11 cellular contexts compared by ENCODE assay signal in genomic region chr21:41951876-41952567, GRCh38. TPM values are rescaled to one million over a fixed set of nuclear protein-coding genes. Genes with fewer than 3 reads are reported as not detected.
DNase-seq lines count a peak whose midpoint lies in the region; ATAC-seq and TF ChIP-seq lines count a peak whose summit lies in the region.
"Had no signal": no experiment of that assay in that cellular context is flagged by ENCODE, and none has a peak within 500 bp of the region (broad histone marks: within the 10 kb centered on the region; RNA-seq: fewer than 3 reads in every experiment).

No MANE protein-coding gene starts in this region.

- H3K4me1 Mint-ChIP-seq in T-helper 2 cell treated with Interferon-gamma antibody and Interleukin-4, amounts not matched to agents 5 μg/mL and 100 μg/mL, for 36 hours (ENCODE audit: low read depth) = peaks cover 6% of the 10 kb centered on the region
- peaks cover 5% of the 10 kb centered on the region for H3K4me1 Mint-ChIP-seq in activated T-helper 2 cell treated with anti-CD3 and anti-CD28 coated beads, Interferon-gamma antibody, Interleukin-2, Interleukin-4, amounts not matched to agents 10 μg/mL and 5 μg/mL and 100 μg/mL, durations not matched to agents 14 hours and 24 hours and 36 hours (ENCODE audit: low read depth)

- intact Hi-C loops in activated T-helper 2 cell treated with anti-CD3 and anti-CD28 coated beads, Interferon-gamma antibody, Interleukin-2, Interleukin-4, amounts not matched to agents 10 μg/mL and 5 μg/mL and 100 μg/mL, durations not matched to agents 14 hours and 24 hours and 36 hours (cut with micrococcal nuclease) = no loop called here
- intact Hi-C loops in left ventricle myocardium superior (cut with micrococcal nuclease) (no loop called here), stomach (cut with DNase I; ENCODE audit: low total_unique reads) (no loop called here), left lung (cut with DNase I) (no loop called here)

- no peaks in the 10 kb centered on the region for H3K36me3 ChIP-seq in stomach
- no peaks in the 10 kb centered on the region for H3K36me3 ChIP-seq in left lung

- peak overlapping the region; percentile 61 to 83 (median 80) for H3K4me3 ChIP-seq in stomach
- peak overlapping the region in 1 of 2 donors; percentile 68 for H3K4me3 ChIP-seq in left lung

- no peak for TF ChIP-seq CTCF in stomach (IDR thresholded peaks at IDR 0.05)
- TF ChIP-seq CTCF in left lung (IDR thresholded peaks at IDR 0.05) = no peak

- H3K27me3 ChIP-seq in stomach (no peaks in the 10 kb centered on the region), left lung (peaks cover 0 to 12% of the 10 kb centered on the region in 2 donors)

- TF ChIP-seq POLR2A in stomach (IDR thresholded peaks at IDR 0.05) = no peak

- peak overlapping the region; percentile 51 for H3K4me3 Mint-ChIP-seq in T-helper 2 cell treated with Interferon-gamma antibody and Interleukin-4, amounts not matched to agents 5 μg/mL and 100 μg/mL, for 36 hours
- H3K4me3 Mint-ChIP-seq in activated T-helper 2 cell treated with anti-CD3 and anti-CD28 coated beads, Interferon-gamma antibody, Interleukin-2, Interleukin-4, amounts not matched to agents 10 μg/mL and 5 μg/mL and 100 μg/mL, durations not matched to agents 14 hours and 24 hours and 36 hours (ENCODE audit: low read depth) = peak overlapping the region; percentile 43

- DNase-seq in T-helper 2 cell treated with Interferon-gamma antibody and Interleukin-4, amounts not matched to agents 5 μg/mL and 100 μg/mL, for 36 hours (ENCODE audit: low spot score) = no peak
- DNase-seq in T-helper 2 cell = no peak
- no peak for DNase-seq in activated T-helper 2 cell treated with anti-CD3 and anti-CD28 coated beads, Interferon-gamma antibody, Interleukin-2, Interleukin-4, amounts not matched to agents 10 μg/mL and 5 μg/mL and 100 μg/mL, durations not matched to agents 14 hours and 24 hours and 36 hours (ENCODE audit: low spot score)
- DNase-seq in left ventricle myocardium superior = peak; percentile 26
- no peak for DNase-seq in stomach
- DNase-seq in left lung = no peak
- DNase-seq in Ammon's horn (ENCODE audit: low spot score) = no peak
- DNase-seq in amygdala (lab: John Stamatoyannopoulos, UW) = no peak
- DNase-seq: activated CD4-positive, alpha-beta T cell treated with anti-CD3 and anti-CD28 coated beads, Interleukin-2, amount 10 ng/mL, durations not matched to agents 7 days and 5 days; effector memory CD8-positive, alpha-beta T cell had no signal

- 81 to 95% (median 91%) methylated on average over 5 of the region's 5 CpGs for WGBS in stomach, 5 donors

- H3K9me3 Mint-ChIP-seq in T-helper 2 cell treated with Interferon-gamma antibody and Interleukin-4, amounts not matched to agents 5 μg/mL and 100 μg/mL, for 36 hours = no peaks in the 10 kb centered on the region
- H3K9me3 Mint-ChIP-seq in activated T-helper 2 cell treated with anti-CD3 and anti-CD28 coated beads, Interferon-gamma antibody, Interleukin-2, Interleukin-4, amounts not matched to agents 10 μg/mL and 5 μg/mL and 100 μg/mL, durations not matched to agents 14 hours and 24 hours and 36 hours = no peaks in the 10 kb centered on the region
- H3K9me3 Mint-ChIP-seq: activated CD4-positive, alpha-beta T cell treated with anti-CD3 and anti-CD28 coated beads, Interleukin-2, amount 10 ng/mL, durations not matched to agents 7 days and 5 days; effector memory CD8-positive, alpha-beta T cell; memory B cell had no signal

- peaks cover 21% of the 10 kb centered on the region for H3K27me3 Mint-ChIP-seq in T-helper 2 cell treated with Interferon-gamma antibody and Interleukin-4, amounts not matched to agents 5 μg/mL and 100 μg/mL, for 36 hours (ENCODE audit: low read depth)
- peaks cover 18% of the 10 kb centered on the region for H3K27me3 Mint-ChIP-seq in activated T-helper 2 cell treated with anti-CD3 and anti-CD28 coated beads, Interferon-gamma antibody, Interleukin-2, Interleukin-4, amounts not matched to agents 10 μg/mL and 5 μg/mL and 100 μg/mL, durations not matched to agents 14 hours and 24 hours and 36 hours (ENCODE audit: low read depth)

- H3K4me1 ChIP-seq in stomach (peaks cover 15 to 67% (median 47%) of the 10 kb centered on the region in 4 donors), left lung (peaks cover 9 to 34% of the 10 kb centered on the region in 2 donors)

- H3K27ac Mint-ChIP-seq in T-helper 2 cell treated with Interferon-gamma antibody and Interleukin-4, amounts not matched to agents 5 μg/mL and 100 μg/mL, for 36 hours = no peak overlapping the region
- no peak overlapping the region for H3K27ac Mint-ChIP-seq in activated T-helper 2 cell treated with anti-CD3 and anti-CD28 coated beads, Interferon-gamma antibody, Interleukin-2, Interleukin-4, amounts not matched to agents 10 μg/mL and 5 μg/mL and 100 μg/mL, durations not matched to agents 14 hours and 24 hours and 36 hours
- H3K27ac Mint-ChIP-seq: activated CD4-positive, alpha-beta T cell treated with anti-CD3 and anti-CD28 coated beads, Interleukin-2, amount 10 ng/mL, durations not matched to agents 7 days and 5 days; effector memory CD8-positive, alpha-beta T cell; memory B cell had no signal

- H3K27ac ChIP-seq in stomach (peak overlapping the region in 1 of 5 donors; percentile 85), left lung (no peak overlapping the region)

- no peaks in the 10 kb centered on the region for H3K36me3 Mint-ChIP-seq in T-helper 2 cell treated with Interferon-gamma antibody and Interleukin-4, amounts not matched to agents 5 μg/mL and 100 μg/mL, for 36 hours (ENCODE audit: low read depth)
- no peaks in the 10 kb centered on the region for H3K36me3 Mint-ChIP-seq in activated T-helper 2 cell treated with anti-CD3 and anti-CD28 coated beads, Interferon-gamma antibody, Interleukin-2, Interleukin-4, amounts not matched to agents 10 μg/mL and 5 μg/mL and 100 μg/mL, durations not matched to agents 14 hours and 24 hours and 36 hours (ENCODE audit: low read depth)
- H3K36me3 Mint-ChIP-seq: memory B cell had no signal

- no peak for ATAC-seq in left ventricle myocardium superior
- ATAC-seq in left lung = no peak
- ATAC-seq: effector memory CD8-positive, alpha-beta T cell had no signal

- TF ChIP-seq EP300 in stomach (IDR thresholded peaks at IDR 0.05) = no peak

- H3K9me3 ChIP-seq in stomach (no peaks in the 10 kb centered on the region), left lung (no peaks in the 10 kb centered on the region)

RNA-seq across cellular contexts. Expression of gene C2CD2, which starts 1.8 kb away (rescaled TPM):
- total RNA-seq in activated T-helper 2 cell treated with anti-CD3 and anti-CD28 coated beads, Interferon-gamma antibody, Interleukin-2, Interleukin-4, amounts not matched to agents 10 μg/mL and 5 μg/mL and 100 μg/mL, durations not matched to agents 14 hours and 24 hours and 36 hours = 8.6 and 11.1 TPM in 2 replicates
- total RNA-seq in left ventricle myocardium superior (5.2 TPM), stomach (10 to 100 TPM; 13.4 to 31.9 (median 18.7) TPM), left lung (10 to 100 TPM; 19.4 to 22.0 TPM)
- polyA plus RNA-seq in stomach = 1 to 10 TPM; 4.6 to 9.5 (median 6.1) TPM

RNA-seq across cellular contexts. Expression of gene ZBTB21, which starts 58.1 kb away (rescaled TPM):
- total RNA-seq in activated T-helper 2 cell treated with anti-CD3 and anti-CD28 coated beads, Interferon-gamma antibody, Interleukin-2, Interleukin-4, amounts not matched to agents 10 μg/mL and 5 μg/mL and 100 μg/mL, durations not matched to agents 14 hours and 24 hours and 36 hours = 24.5 and 25.7 TPM in 2 replicates
- total RNA-seq in left ventricle myocardium superior (6.6 TPM), stomach (10 to 100 TPM in 2 of 5 donors, 1 to 10 TPM in 3; 4.3 to 18.7 (median 6.7) TPM), left lung (10 to 100 TPM; 12.2 to 13.9 TPM)
- polyA plus RNA-seq in stomach = 1 to 10 TPM; 1.9 to 4.7 (median 2.4) TPM
